7 cellular contexts compared by ENCODE assay signal in the genomic region with DNA sequence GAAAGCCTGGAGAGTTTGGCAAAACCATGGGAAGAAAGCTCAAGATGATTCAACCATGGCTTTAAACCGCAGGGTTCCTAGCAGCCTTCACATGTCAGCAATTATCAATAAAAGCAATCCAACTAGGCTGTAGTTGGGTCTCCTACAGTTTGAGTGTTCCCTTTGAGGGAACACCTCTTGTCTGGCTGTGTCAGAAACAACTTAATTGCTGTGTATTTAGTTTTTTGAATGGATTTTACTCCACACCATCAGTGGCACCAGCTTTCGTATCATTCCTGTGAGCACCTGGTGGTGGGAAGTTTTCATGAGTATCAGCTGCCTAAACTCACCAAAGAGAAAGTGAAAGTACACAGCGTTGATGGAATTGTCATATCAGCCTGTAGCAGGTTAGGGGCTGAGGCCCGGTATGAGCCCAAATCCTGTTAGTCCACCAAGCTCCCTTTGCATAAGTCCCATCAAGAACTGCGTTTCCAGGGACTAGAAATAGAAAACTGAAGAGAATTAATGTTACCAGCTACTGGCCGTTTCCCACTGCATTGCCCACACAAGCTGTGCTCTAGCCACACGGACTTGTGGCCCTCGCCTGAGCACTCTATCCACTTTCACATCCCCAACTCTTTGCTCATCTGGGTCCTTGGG. TPM values are rescaled to one million over a fixed set of nuclear protein-coding genes. Genes with fewer than 3 reads are reported as not detected.
A peak's percentile ranks its signal among the peaks of the same experiment; 100 is the strongest.
DNase-seq lines count a peak whose midpoint lies in the region; ATAC-seq and TF ChIP-seq lines count a peak whose summit lies in the region.

No MANE protein-coding gene starts in this region.

- H3F3A ChIP-seq in GM23248 (ENCODE audit: insufficient read depth), result peaks cover 33% of the 10 kb centered on the region

- H3K27me3 ChIP-seq in GM23248 (replicated peaks; ENCODE audit: insufficient read depth), result no peaks in the 10 kb centered on the region
- no peaks in the 10 kb centered on the region for H3K27me3 ChIP-seq in heart left ventricle

- TF ChIP-seq POLR2A in heart left ventricle (IDR thresholded peaks at IDR 0.05), result no peak

- no peaks in the 10 kb centered on the region for H4K20me1 ChIP-seq in GM23248 (ENCODE audit: insufficient read depth)

- H3K4me1 ChIP-seq in GM23248 (ENCODE audit: insufficient read depth), result peaks cover 36% of the 10 kb centered on the region
- H3K4me1 ChIP-seq in heart left ventricle, result peaks cover 0 to 33% (median 12%) of the 10 kb centered on the region in 12 donors

- H3K4me3 ChIP-seq in GM23248 (no peak overlapping the region), heart left ventricle (peak overlapping the region in 10 of 12 donors; percentile 21 to 57 (median 44))

- peaks cover 1% of the 10 kb centered on the region for H3K36me3 Mint-ChIP-seq in activated CD8-positive, alpha-beta T cell treated with anti-CD3 and anti-CD28 coated beads for 36 hours (ENCODE audit: low read depth)
- H3K36me3 Mint-ChIP-seq in stimulated activated memory B cell treated with anti-CD40 and anti-IgM and Interleukin-4, amounts not matched to agents 10 μg/mL and 1 μg/mL and 100 μg/mL, for 72 hours, result no peaks in the 10 kb centered on the region

- no peak overlapping the region for H3K4me2 ChIP-seq in GM23248 (ENCODE audit: unreplicated experiment)

- CTCF ChIA-PET in activated CD8-positive, alpha-beta T cell treated with anti-CD3 and anti-CD28 coated beads for 36 hours (lab: Charles Lee), result interaction anchor here (1.2 to 3.2 kb wide), 4 partner anchors 13 to 197 kb away, joined by 3 to 21 read pairs (median 10); no protein-coding TSS in a partner anchor

- H3K36me3 ChIP-seq in GM23248 (ENCODE audit: low read depth), result no peaks in the 10 kb centered on the region
- H3K36me3 ChIP-seq in heart left ventricle, result no peaks in the 10 kb centered on the region

- H2AFZ ChIP-seq in GM23248, result no peak overlapping the region

- no peak for TF ChIP-seq CTCF in activated CD8-positive, alpha-beta T cell treated with anti-CD3 and anti-CD28 coated beads for 36 hours (IDR thresholded peaks at IDR 0.05)
- peak in 1 of 12 donors; percentile 9 for TF ChIP-seq CTCF in heart left ventricle (IDR thresholded peaks at IDR 0.05)

- no peak overlapping the region for H3K27ac ChIP-seq in GM23248
- H3K27ac ChIP-seq in heart left ventricle, result peak overlapping the region in 9 of 12 donors; percentile 16 to 71 (median 35)

- in situ Hi-C loops in GM23248 (cut with MboI), result no loop called here

- POLR2A ChIA-PET in activated CD8-positive, alpha-beta T cell treated with anti-CD3 and anti-CD28 coated beads for 36 hours (lab: Charles Lee), result interaction anchor here (0.8 to 1.1 kb wide), 2 partner anchors 13 to 65 kb away, joined by 3 to 4 read pairs; no protein-coding TSS in a partner anchor

- H3K27me3 Mint-ChIP-seq in activated CD8-positive, alpha-beta T cell treated with anti-CD3 and anti-CD28 coated beads for 36 hours, result no peaks in the 10 kb centered on the region
- no peaks in the 10 kb centered on the region for H3K27me3 Mint-ChIP-seq in stimulated activated memory B cell treated with anti-CD40 and anti-IgM and Interleukin-4, amounts not matched to agents 10 μg/mL and 1 μg/mL and 100 μg/mL, for 72 hours

- peak overlapping the region; percentile 86 for H3K27ac Mint-ChIP-seq in activated CD8-positive, alpha-beta T cell treated with anti-CD3 and anti-CD28 coated beads for 36 hours
- peak overlapping the region; percentile 94 for H3K27ac Mint-ChIP-seq in stimulated activated memory B cell treated with anti-CD40 and anti-IgM and Interleukin-4, amounts not matched to agents 10 μg/mL and 1 μg/mL and 100 μg/mL, for 72 hours

- H3K9me2 ChIP-seq in GM23248 (ENCODE audit: insufficient read depth), result no peaks in the 10 kb centered on the region

- intact Hi-C loops in activated CD8-positive, alpha-beta T cell treated with anti-CD3 and anti-CD28 coated beads for 36 hours (cut with micrococcal nuclease), result no loop called here
- intact Hi-C loops in heart left ventricle (cut with DNase I), result loop anchor here in 2 of 10 donors (5.0 kb wide), 1 partner anchor 81 kb away; no protein-coding TSS in a partner anchor

- H3K4me1 Mint-ChIP-seq in activated CD8-positive, alpha-beta T cell treated with anti-CD3 and anti-CD28 coated beads for 36 hours (ENCODE audit: low read depth), result peaks cover 55% of the 10 kb centered on the region
- peaks cover 30% of the 10 kb centered on the region for H3K4me1 Mint-ChIP-seq in stimulated activated memory B cell treated with anti-CD40 and anti-IgM and Interleukin-4, amounts not matched to agents 10 μg/mL and 1 μg/mL and 100 μg/mL, for 72 hours

- H3K9me3 Mint-ChIP-seq in activated CD8-positive, alpha-beta T cell treated with anti-CD3 and anti-CD28 coated beads for 36 hours, result no peaks in the 10 kb centered on the region
- H3K9me3 Mint-ChIP-seq in stimulated activated memory B cell treated with anti-CD40 and anti-IgM and Interleukin-4, amounts not matched to agents 10 μg/mL and 1 μg/mL and 100 μg/mL, for 72 hours, result no peaks in the 10 kb centered on the region

- ATAC-seq in GM18502 (IDR thresholded peaks at IDR 0.05; ENCODE audit: poor library complexity, unreplicated experiment), result peak; percentile 68
- ATAC-seq in activated CD8-positive, alpha-beta T cell treated with anti-CD3 and anti-CD28 coated beads for 36 hours, result peak; percentile 56
- ATAC-seq in heart left ventricle, result peak in 2 of 4 donors; percentile 60 to 68
- ATAC-seq in stimulated activated memory B cell treated with anti-CD40 and anti-IgM and Interleukin-4, amounts not matched to agents 10 μg/mL and 1 μg/mL and 100 μg/mL, for 72 hours, result peak; percentile 76

- H3K9ac ChIP-seq in GM23248, result no peak overlapping the region

- H3K4me3 Mint-ChIP-seq in activated CD8-positive, alpha-beta T cell treated with anti-CD3 and anti-CD28 coated beads for 36 hours, result peak overlapping the region; percentile 76
- H3K4me3 Mint-ChIP-seq in stimulated activated memory B cell treated with anti-CD40 and anti-IgM and Interleukin-4, amounts not matched to agents 10 μg/mL and 1 μg/mL and 100 μg/mL, for 72 hours, result peak overlapping the region; percentile 85

- no peaks in the 10 kb centered on the region for H3K79me2 ChIP-seq in GM23248 (ENCODE audit: insufficient read depth)

- peak; percentile 23 for DNase-seq in GM23248
- DNase-seq in NCI-H187 treated with DMSO at 0.1 percent for 48 hours (lab: John Stamatoyannopoulos, UW), result peak; percentile 25
- DNase-seq in activated CD8-positive, alpha-beta T cell treated with anti-CD3 and anti-CD28 coated beads for 36 hours, result peak; percentile 54
- DNase-seq in heart left ventricle, result no peak
- DNase-seq in mucosa of gallbladder (ENCODE audit: low spot score), result no peak

- WGBS in GM23248 (ENCODE audit: low coverage in 1 of 2, low lambda C conversion rate in 2 of 2, missing lambda C conversion rate in 2 of 2), 2 experiments, result 92 to 94% methylated on average over 8 of the region's 8 CpGs
- 47 to 72% (median 61%) methylated on average over 8 of the region's 8 CpGs for WGBS in heart left ventricle, 4 donors

- H3K9me3 ChIP-seq in GM23248 (ENCODE audit: low read depth) (no peaks in the 10 kb centered on the region), heart left ventricle (no peaks in the 10 kb centered on the region)

RNA-seq across cellular contexts. Expression of a gene that starts 10.9 kb away (rescaled TPM):
- total RNA-seq in GM23248 (2014; rRNA removed; shearing (Covaris generic)), result not detected in 2 replicates
- polyA plus RNA-seq in GM23248 (2016; fragmentation: Nextera tagmentation; extraction: Ambion mirVana) (not detected in 2 replicates), heart left ventricle (not detected)
- not detected for total RNA-seq in activated CD8-positive, alpha-beta T cell treated with anti-CD3 and anti-CD28 coated beads for 36 hours
- total RNA-seq in heart left ventricle (not detected), mucosa of gallbladder (not detected)

RNA-seq across cellular contexts. Expression of a gene that starts 16.9 kb away (rescaled TPM):
- total RNA-seq in GM23248 (2014; rRNA removed; shearing (Covaris generic)), result not detected in 2 replicates
- polyA plus RNA-seq in GM23248 (2016; fragmentation: Nextera tagmentation; extraction: Ambion mirVana) (not detected in 2 replicates), heart left ventricle (not detected)
- not detected for total RNA-seq in activated CD8-positive, alpha-beta T cell treated with anti-CD3 and anti-CD28 coated beads for 36 hours
- total RNA-seq in heart left ventricle (not detected), mucosa of gallbladder (not detected)

Comparison
In these comparisons a context has a peak if more than half of its experiments do, and no peak if none do; other contexts are left out.
1. DNase-seq: peak in GM23248 (single experiment), NCI-H187 treated with DMSO at 0.1 percent for 48 hours (single experiment) and activated CD8-positive, alpha-beta T cell treated with anti-CD3 and anti-CD28 coated beads for 36 hours (single experiment); none in heart left ventricle (0 of 5) and mucosa of gallbladder (single experiment).